8 cellular contexts compared by ENCODE assay signal in genomic region chr19:3365447-3366103, GRCh38.
A peak's percentile ranks its signal among the peaks of the same experiment; 100 is the strongest.
DNase-seq lines count a peak whose midpoint lies in the region; TF ChIP-seq lines count a peak whose summit lies in the region.

No MANE protein-coding gene starts in this region.

- H3K4me3 ChIP-seq in effector memory CD4-positive, alpha-beta T cell (ENCODE audit: insufficient read depth, low read depth, low read length, poor library complexity, severe bottlenecking): peak overlapping the region; percentile 58
- H3K4me3 ChIP-seq in mucosa of rectum (ENCODE audit: low read length in 2 of 2): peak overlapping the region; percentile 48 to 70

- peak overlapping the region in 1 of 2 donors; percentile 84 for H3K9ac ChIP-seq in mucosa of rectum (ENCODE audit: low read depth in 1 of 2, low read length in 2 of 2)

- no peaks in the 10 kb centered on the region for H3K27me3 ChIP-seq in effector memory CD4-positive, alpha-beta T cell (replicated peaks; ENCODE audit: control insufficient read depth, insufficient read depth, low read length, poor library complexity, severe bottlenecking)
- no peaks in the 10 kb centered on the region for H3K27me3 ChIP-seq in mucosa of rectum (ENCODE audit: control insufficient read depth in 2 of 2, insufficient read depth in 2 of 2, low read length in 2 of 2)

- TF ChIP-seq CTCF in RWPE1 (conservative IDR thresholded peaks at IDR 0.05; ENCODE audit: low read depth): no peak

- no peaks in the 10 kb centered on the region for H3K36me3 Mint-ChIP-seq in activated naive CD4-positive, alpha-beta T cell treated with anti-CD3 and anti-CD28 coated beads, Interleukin-2, amount 50 U/mL, for 24 hours

- peaks cover 46% of the 10 kb centered on the region for H3K4me1 Mint-ChIP-seq in activated naive CD4-positive, alpha-beta T cell treated with anti-CD3 and anti-CD28 coated beads, Interleukin-2, amount 50 U/mL, for 24 hours

- no peaks in the 10 kb centered on the region for H3K36me3 ChIP-seq in effector memory CD4-positive, alpha-beta T cell (ENCODE audit: control insufficient read depth, insufficient read depth, low read length)
- H3K36me3 ChIP-seq in mucosa of rectum (ENCODE audit: control insufficient read depth in 2 of 2, insufficient read depth in 2 of 2, low read length in 2 of 2): no peaks in the 10 kb centered on the region

- no peaks in the 10 kb centered on the region for H3K9me3 ChIP-seq in effector memory CD4-positive, alpha-beta T cell (ENCODE audit: control insufficient read depth, low read length)
- no peaks in the 10 kb centered on the region for H3K9me3 ChIP-seq in mucosa of rectum (ENCODE audit: control insufficient read depth in 2 of 2, low read length in 2 of 2)

- H3K27me3 Mint-ChIP-seq in activated naive CD4-positive, alpha-beta T cell treated with anti-CD3 and anti-CD28 coated beads, Interleukin-2, amount 50 U/mL, for 24 hours: no peaks in the 10 kb centered on the region

- H3K27ac ChIP-seq in RWPE1 (peak overlapping the region; percentile 97), mucosa of rectum (ENCODE audit: low read depth in 2 of 2, low read length in 2 of 2) (peak overlapping the region; percentile 78 to 85)
- no peak overlapping the region for H3K27ac ChIP-seq in effector memory CD4-positive, alpha-beta T cell (ENCODE audit: insufficient read depth, low read length, poor library complexity, severe bottlenecking)

- no peak overlapping the region for H3K27ac Mint-ChIP-seq in activated naive CD4-positive, alpha-beta T cell treated with anti-CD3 and anti-CD28 coated beads, Interleukin-2, amount 50 U/mL, for 24 hours

- no peaks in the 10 kb centered on the region for H3K9me3 Mint-ChIP-seq in activated naive CD4-positive, alpha-beta T cell treated with anti-CD3 and anti-CD28 coated beads, Interleukin-2, amount 50 U/mL, for 24 hours

- CTCF ChIA-PET in RWPE1 (lab: Yijun Ruan, JAX): interaction anchor here (0.5 kb wide), 1 partner anchor 358 kb away, joined by 3 read pairs; no protein-coding TSS in a partner anchor

- POLR2A ChIA-PET in RWPE1 (lab: Yijun Ruan, JAX; ENCODE audit: low non-redundant PET): no interaction called here

- no peak for DNase-seq in activated naive CD4-positive, alpha-beta T cell treated with Interleukin-2 at 50 U/mL for 16 hours
- no peak for DNase-seq in RWPE1 (ENCODE audit: low spot score)
- DNase-seq in effector memory CD4-positive, alpha-beta T cell: no peak
- no peak for DNase-seq in activated gamma-delta T cell (lab: John Stamatoyannopoulos, UW)
- DNase-seq in NCI-H128 (lab: John Stamatoyannopoulos, UW; ENCODE audit: unreplicated experiment): no peak
- DNase-seq in activated CD4-positive, CD25-positive, alpha-beta regulatory T cell treated with anti-CD3 and anti-CD28 coated beads, Interleukin-2, amount 50 U/mL, for 72 hours: no peak

- peak overlapping the region; percentile 71 for H3K4me3 Mint-ChIP-seq in activated naive CD4-positive, alpha-beta T cell treated with anti-CD3 and anti-CD28 coated beads, Interleukin-2, amount 50 U/mL, for 24 hours

- peaks cover 27% of the 10 kb centered on the region for H3K4me1 ChIP-seq in effector memory CD4-positive, alpha-beta T cell (ENCODE audit: control insufficient read depth, insufficient read depth, low read length, poor library complexity, severe bottlenecking)
- H3K4me1 ChIP-seq in mucosa of rectum (ENCODE audit: control insufficient read depth in 2 of 2, insufficient read depth in 2 of 2, low read length in 2 of 2): peaks cover 23 to 28% of the 10 kb centered on the region in 2 donors
